In genomic region chr6:393391-394221, GRCh38 we compare ENCODE assay signal across 7 cellular contexts. TPM values are rescaled to one million over a fixed set of nuclear protein-coding genes. Genes with fewer than 3 reads are reported as not detected.
A peak's percentile ranks its signal among the peaks of the same experiment; 100 is the strongest.
DNase-seq lines count a peak whose midpoint lies in the region; ATAC-seq, FAIRE-seq and TF ChIP-seq lines count a peak whose summit lies in the region.

No MANE protein-coding gene starts in this region.

- H2AFZ ChIP-seq in keratinocyte (ENCODE audit: control insufficient read depth, low read length) (peak overlapping the region; percentile 5), GM23248 (no peak overlapping the region)

- FAIRE-seq in keratinocyte (lab: Jason Lieb, UNC) = no peak

- H3K4me2 ChIP-seq in keratinocyte (ENCODE audit: control insufficient read depth, extremely low read depth, insufficient read depth, low read depth, low read length) (peak overlapping the region; percentile 67), GM23248 (ENCODE audit: unreplicated experiment) (no peak overlapping the region)

- H3K4me1 Mint-ChIP-seq in HFFc6 (ENCODE audit: low read depth) = peaks cover 12% of the 10 kb centered on the region
- peaks cover 62% of the 10 kb centered on the region for H3K4me1 Mint-ChIP-seq in activated T-cell treated with anti-CD3 and anti-CD28 coated beads, Interleukin-2, amount 50 U/mL, for 24 hours (ENCODE audit: low read depth)

- H3K9me1 ChIP-seq in keratinocyte (ENCODE audit: control insufficient read depth, extremely low read depth, insufficient read depth, low read length) = no peaks in the 10 kb centered on the region

- H4K20me1 ChIP-seq in keratinocyte (ENCODE audit: control insufficient read depth, extremely low read depth, insufficient read depth, low read length) = no peaks in the 10 kb centered on the region
- no peaks in the 10 kb centered on the region for H4K20me1 ChIP-seq in GM23248 (ENCODE audit: insufficient read depth)

- H3K79me2 ChIP-seq in keratinocyte (ENCODE audit: control insufficient read depth, insufficient read depth, low read length) (no peaks in the 10 kb centered on the region), GM23248 (ENCODE audit: insufficient read depth) (no peaks in the 10 kb centered on the region)

- H3K36me3 ChIP-seq in keratinocyte (ENCODE audit: control insufficient read depth in 2 of 2, extremely low read depth in 1 of 2, insufficient read depth in 2 of 2, low read length in 2 of 2) = no peaks in the 10 kb centered on the region
- no peaks in the 10 kb centered on the region for H3K36me3 ChIP-seq in GM23248 (ENCODE audit: low read depth)

- no peak overlapping the region for H3K27ac Mint-ChIP-seq in HFFc6
- peak overlapping the region; percentile 99 for H3K27ac Mint-ChIP-seq in activated T-cell treated with anti-CD3 and anti-CD28 coated beads, Interleukin-2, amount 50 U/mL, for 24 hours

- peaks cover 19% of the 10 kb centered on the region for H3K27me3 Mint-ChIP-seq in HFFc6 (ENCODE audit: insufficient read depth)
- H3K27me3 Mint-ChIP-seq in activated T-cell treated with anti-CD3 and anti-CD28 coated beads, Interleukin-2, amount 50 U/mL, for 24 hours = no peaks in the 10 kb centered on the region

- dilution Hi-C loops in keratinocyte (cut with MboI; ENCODE audit: extremely low pct_ligation_motif_present, low sequenced_read_pairs) = no loop called here

- no peak overlapping the region for H3K27ac ChIP-seq in keratinocyte (ENCODE audit: control insufficient read depth, insufficient read depth, low read length)
- H3K27ac ChIP-seq in GM23248 = no peak overlapping the region

- no peak for DNase-seq in HFFc6
- DNase-seq in activated T-cell treated with anti-CD3 and anti-CD28 coated beads, Interleukin-2, amount 50 U/mL, for 24 hours = peak; percentile 75
- no peak for DNase-seq in keratinocyte (ENCODE audit: low read depth, low spot score)
- DNase-seq in stimulated activated naive CD8-positive, alpha-beta T cell treated with anti-CD3 and anti-CD28 coated beads, Interleukin-15, Interleukin-2, amounts not matched to agents 100 U/mL and 50 U/mL, for 24 hours = peak; percentile 58
- no peak for DNase-seq in GM23248
- DNase-seq in HT-29 (ENCODE audit: low spot score) = no peak

- in situ Hi-C loops in GM23248 (cut with MboI) = no loop called here

- H3K9me3 ChIP-seq in keratinocyte (ENCODE audit: control insufficient read depth, low read depth, low read length) = no peaks in the 10 kb centered on the region
- H3K9me3 ChIP-seq in GM23248 (ENCODE audit: low read depth) = no peaks in the 10 kb centered on the region

- H3F3A ChIP-seq in GM23248 (ENCODE audit: insufficient read depth) = no peaks in the 10 kb centered on the region

- H3K4me3 ChIP-seq in keratinocyte (ENCODE audit: control insufficient read depth in 2 of 3, extremely low read depth in 1 of 3, insufficient read depth in 2 of 3, low read depth in 1 of 3, low read length in 3 of 3) = peak overlapping the region in 1 of 3 experiments; percentile 43
- H3K4me3 ChIP-seq in GM23248 = no peak overlapping the region

- TF ChIP-seq CTCF in HFFc6 (IDR thresholded peaks at IDR 0.05) = no peak
- no peak for TF ChIP-seq CTCF in keratinocyte (optimal IDR thresholded peaks at IDR 0.05 in 1 of 3, IDR thresholded peaks at IDR 0.05 in 1 of 3, conservative IDR thresholded peaks at IDR 0.05 in 1 of 3; ENCODE audit: extremely low read depth in 1 of 3, insufficient read depth in 2 of 3, low read length in 3 of 3)

- H3K9me2 ChIP-seq in GM23248 (ENCODE audit: insufficient read depth) = no peaks in the 10 kb centered on the region

- peaks cover 13% of the 10 kb centered on the region for H3K4me1 ChIP-seq in keratinocyte (ENCODE audit: control insufficient read depth, extremely low read depth, insufficient read depth, low read length)
- no peaks in the 10 kb centered on the region for H3K4me1 ChIP-seq in GM23248 (ENCODE audit: insufficient read depth)

- ATAC-seq in stimulated activated naive CD8-positive, alpha-beta T cell treated with anti-CD3 and anti-CD28 coated beads, Interleukin-15, Interleukin-2, amounts not matched to agents 100 U/mL and 50 U/mL, for 24 hours = peak; percentile 14
- no peak for ATAC-seq in HG03342 (IDR thresholded peaks at IDR 0.05; ENCODE audit: unreplicated experiment)

- H3K4me3 Mint-ChIP-seq in HFFc6 = peak overlapping the region; percentile 27
- peak overlapping the region; percentile 91 for H3K4me3 Mint-ChIP-seq in activated T-cell treated with anti-CD3 and anti-CD28 coated beads, Interleukin-2, amount 50 U/mL, for 24 hours

- H3K27me3 ChIP-seq in keratinocyte (ENCODE audit: control insufficient read depth, extremely low read depth, insufficient read depth, low read length) (peaks cover 76% of the 10 kb centered on the region), GM23248 (replicated peaks; ENCODE audit: insufficient read depth) (peaks cover 89% of the 10 kb centered on the region)

- H3K9me3 Mint-ChIP-seq in HFFc6 = peaks cover 4% of the 10 kb centered on the region; the same call in 1 of the 2 replicates
- H3K9me3 Mint-ChIP-seq in activated T-cell treated with anti-CD3 and anti-CD28 coated beads, Interleukin-2, amount 50 U/mL, for 24 hours = no peaks in the 10 kb centered on the region

- no peak overlapping the region for H3K9ac ChIP-seq in keratinocyte (ENCODE audit: control insufficient read depth, extremely low read depth, insufficient read depth, low read length)
- no peak overlapping the region for H3K9ac ChIP-seq in GM23248

- 4 to 5% methylated on average over 29 to 56 of the region's 68 CpGs for WGBS in GM23248 (ENCODE audit: low coverage in 1 of 2, low lambda C conversion rate in 2 of 2, missing lambda C conversion rate in 2 of 2), 2 experiments

- peaks cover 6% of the 10 kb centered on the region for H3K36me3 Mint-ChIP-seq in HFFc6 (ENCODE audit: low read depth)
- peaks cover 67% of the 10 kb centered on the region for H3K36me3 Mint-ChIP-seq in activated T-cell treated with anti-CD3 and anti-CD28 coated beads, Interleukin-2, amount 50 U/mL, for 24 hours (ENCODE audit: low read depth)

RNA-seq across cellular contexts. Expression of gene IRF4, which starts 2.1 kb away (rescaled TPM):
- not detected for total RNA-seq in HFFc6 (2021; fragmentation: NEBNext Ultra II Directional; extraction: Animal tissue kit (Norgen Biotek cat#: 25700))
- 0.01 to 0.12 TPM (median 0.10 TPM) in 3 replicates for polyA plus RNA-seq in keratinocyte
- not detected for polyA plus RNA-seq in keratinocyte (2011; ENCODE audit: low read depth)
- polyA plus RNA-seq in keratinocyte (2011; cell fraction: cytosol; rRNA removed) = 0.04 TPM in 1 of 2 replicates, not detected in the other
- polyA plus RNA-seq in keratinocyte (2011; cell fraction: nucleus; rRNA removed) = 0.03 TPM in 1 of 2 replicates, not detected in the other
- polyA plus RNA-seq in keratinocyte (2012; ENCODE audit: low replicate concordance) = not detected in 2 replicates
- not detected in 3 replicates for polyA minus RNA-seq in keratinocyte
- polyA minus RNA-seq in keratinocyte (2011; cell fraction: cytosol; rRNA and poly(A)+ RNA removed) = not detected
- polyA minus RNA-seq in keratinocyte (2011; cell fraction: nucleus; rRNA and poly(A)+ RNA removed) = not detected in 2 replicates
- not detected in 2 replicates for total RNA-seq in GM23248 (2014; rRNA removed; shearing (Covaris generic))
- 0.23 and 0.70 TPM in 2 replicates for polyA plus RNA-seq in GM23248 (2016; fragmentation: Nextera tagmentation; extraction: Ambion mirVana)
- total RNA-seq in HT-29 (2014; rRNA removed; shearing (Covaris generic)) = not detected in 2 replicates

Comparison
In these comparisons a context has a peak if more than half of its experiments do, and no peak if none do; other contexts are left out.
1. DNase-seq: peak in activated T-cell treated with anti-CD3 and anti-CD28 coated beads, Interleukin-2, amount 50 U/mL, for 24 hours (single experiment) and stimulated activated naive CD8-positive, alpha-beta T cell treated with anti-CD3 and anti-CD28 coated beads, Interleukin-15, Interleukin-2, amounts not matched to agents 100 U/mL and 50 U/mL, for 24 hours (single experiment); none in HFFc6 (single experiment), keratinocyte (single experiment), GM23248 (single experiment) and HT-29 (single experiment).